In genomic region chr2:231530099-231531085, GRCh38 we compare ENCODE assay signal across 7 cellular contexts. TPM values are rescaled to one million over a fixed set of nuclear protein-coding genes. Genes with fewer than 3 reads are reported as not detected.
A peak's percentile ranks its signal among the peaks of the same experiment; 100 is the strongest.
DNase-seq lines count a peak whose midpoint lies in the region; ATAC-seq and TF ChIP-seq lines count a peak whose summit lies in the region.

A gene with protein sequence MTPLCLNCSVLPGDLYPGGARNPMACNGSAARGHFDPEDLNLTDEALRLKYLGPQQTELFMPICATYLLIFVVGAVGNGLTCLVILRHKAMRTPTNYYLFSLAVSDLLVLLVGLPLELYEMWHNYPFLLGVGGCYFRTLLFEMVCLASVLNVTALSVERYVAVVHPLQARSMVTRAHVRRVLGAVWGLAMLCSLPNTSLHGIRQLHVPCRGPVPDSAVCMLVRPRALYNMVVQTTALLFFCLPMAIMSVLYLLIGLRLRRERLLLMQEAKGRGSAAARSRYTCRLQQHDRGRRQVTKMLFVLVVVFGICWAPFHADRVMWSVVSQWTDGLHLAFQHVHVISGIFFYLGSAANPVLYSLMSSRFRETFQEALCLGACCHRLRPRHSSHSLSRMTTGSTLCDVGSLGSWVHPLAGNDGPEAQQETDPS (minus strand): TSS chr2:231530445. CDS start chr2:231530361, 84 bp downstream.

- DNase-seq in LNCaP clone FGC (ENCODE audit: low read depth), result no peak
- DNase-seq in activated CD8-positive, alpha-beta T cell treated with anti-CD3 and anti-CD28 coated beads, Interleukin-2, amount 10 ng/mL, durations not matched to agents 7 days and 5 days, result peak; percentile 72
- peak; percentile 73 for DNase-seq in endothelial cell (ENCODE audit: low spot score)
- peak; percentile 91 for DNase-seq in natural killer cell
- peak; percentile 27 to 60 (median 49) for DNase-seq in stimulated activated naive CD4-positive, alpha-beta T cell (lab: John Stamatoyannopoulos, UW)

- intact Hi-C loops in natural killer cell (cut with micrococcal nuclease), result loop anchor here (1.0 to 2.0 kb wide), 3 partner anchors 14 to 28 kb away; no protein-coding TSS in a partner anchor

- peak; percentile 62 for TF ChIP-seq CTCF in LNCaP clone FGC (IDR thresholded peaks at IDR 0.05; ENCODE audit: control insufficient read depth, extremely low read depth, insufficient read depth)
- TF ChIP-seq CTCF in endothelial cell (IDR thresholded peaks at IDR 0.05; ENCODE audit: unreplicated experiment), result peak; percentile 86
- TF ChIP-seq CTCF in natural killer cell (IDR thresholded peaks at IDR 0.05), result peak; percentile 95

- CTCF ChIA-PET in activated CD8-positive, alpha-beta T cell treated with anti-CD3 and anti-CD28 coated beads, Interleukin-2, amount 10 ng/mL, durations not matched to agents 7 days and 5 days (lab: Charles Lee), result interaction anchor here (0.6 to 3.3 kb wide), 10 partner anchors 9 to 33 kb away, joined by 3 to 15 read pairs (median 5); no protein-coding TSS in a partner anchor

- POLR2A ChIA-PET in activated CD8-positive, alpha-beta T cell treated with anti-CD3 and anti-CD28 coated beads, Interleukin-2, amount 10 ng/mL, durations not matched to agents 7 days and 5 days (lab: Charles Lee), result no interaction called here

- peaks cover 27% of the 10 kb centered on the region for H3K4me1 Mint-ChIP-seq in activated CD8-positive, alpha-beta T cell treated with anti-CD3 and anti-CD28 coated beads, Interleukin-2, amount 10 ng/mL, durations not matched to agents 7 days and 5 days (ENCODE audit: low read depth)
- H3K4me1 Mint-ChIP-seq in endothelial cell (ENCODE audit: unreplicated experiment), result peaks cover 4% of the 10 kb centered on the region
- peaks cover 72 to 80% of the 10 kb centered on the region in 2 donors for H3K4me1 Mint-ChIP-seq in natural killer cell

- no peaks in the 10 kb centered on the region for H3K36me3 Mint-ChIP-seq in activated CD8-positive, alpha-beta T cell treated with anti-CD3 and anti-CD28 coated beads, Interleukin-2, amount 10 ng/mL, durations not matched to agents 7 days and 5 days (ENCODE audit: low read depth)
- H3K36me3 Mint-ChIP-seq in endothelial cell (ENCODE audit: low read depth, unreplicated experiment) (no peaks in the 10 kb centered on the region), natural killer cell (no peaks in the 10 kb centered on the region)

- no peaks in the 10 kb centered on the region for H3K9me3 Mint-ChIP-seq in activated CD8-positive, alpha-beta T cell treated with anti-CD3 and anti-CD28 coated beads, Interleukin-2, amount 10 ng/mL, durations not matched to agents 7 days and 5 days (ENCODE audit: insufficient read depth)
- H3K9me3 Mint-ChIP-seq in endothelial cell (ENCODE audit: unreplicated experiment) (no peaks in the 10 kb centered on the region), natural killer cell (no peaks in the 10 kb centered on the region)

- peaks cover 63% of the 10 kb centered on the region for H3K27me3 Mint-ChIP-seq in activated CD8-positive, alpha-beta T cell treated with anti-CD3 and anti-CD28 coated beads, Interleukin-2, amount 10 ng/mL, durations not matched to agents 7 days and 5 days (ENCODE audit: low read depth)
- H3K27me3 Mint-ChIP-seq in endothelial cell (ENCODE audit: unreplicated experiment), result peaks cover 25% of the 10 kb centered on the region
- H3K27me3 Mint-ChIP-seq in natural killer cell (ENCODE audit: low read depth in 2 of 2), result no peaks in the 10 kb centered on the region

- no peak within 1 kb of the TSS for H3K4me3 ChIP-seq in LNCaP clone FGC (ENCODE audit: low read depth, low read length)

- peak within 1 kb of the TSS; percentile 43 for H3K27ac Mint-ChIP-seq in activated CD8-positive, alpha-beta T cell treated with anti-CD3 and anti-CD28 coated beads, Interleukin-2, amount 10 ng/mL, durations not matched to agents 7 days and 5 days
- H3K27ac Mint-ChIP-seq in endothelial cell (ENCODE audit: unreplicated experiment), result peak within 1 kb of the TSS; percentile 48
- peak within 1 kb of the TSS; percentile 93 to 96 for H3K27ac Mint-ChIP-seq in natural killer cell

- ATAC-seq in GM19035 (IDR thresholded peaks at IDR 0.05; ENCODE audit: unreplicated experiment), result peak; percentile 52
- ATAC-seq in activated CD8-positive, alpha-beta T cell treated with anti-CD3 and anti-CD28 coated beads, Interleukin-2, amount 10 ng/mL, durations not matched to agents 7 days and 5 days, result peak; percentile 94
- peak; percentile 83 to 92 (median 83) for ATAC-seq in natural killer cell
- ATAC-seq in HG02981 (IDR thresholded peaks at IDR 0.05; ENCODE audit: unreplicated experiment), result no peak

- peak within 1 kb of the TSS; percentile 18 for H3K4me3 Mint-ChIP-seq in activated CD8-positive, alpha-beta T cell treated with anti-CD3 and anti-CD28 coated beads, Interleukin-2, amount 10 ng/mL, durations not matched to agents 7 days and 5 days
- H3K4me3 Mint-ChIP-seq in endothelial cell (ENCODE audit: unreplicated experiment) (no peak within 1 kb of the TSS), natural killer cell (peak within 1 kb of the TSS; percentile 95)

RNA-seq across cellular contexts. Expression of the gene that starts here (rescaled TPM):
- total RNA-seq in activated CD8-positive, alpha-beta T cell treated with anti-CD3 and anti-CD28 coated beads, Interleukin-2, amount 10 ng/mL, durations not matched to agents 7 days and 5 days, result under 1 TPM; 0.95 to 0.99 TPM
- total RNA-seq in endothelial cell (ENCODE audit: unreplicated experiment) (not detected), natural killer cell (100 to 1,000 TPM in 1 of 3 donors, 10 to 100 TPM in 2; 67.4 to 103 (median 80.2) TPM)

Comparison
In these comparisons a context has a peak if more than half of its experiments do, and no peak if none do; other contexts are left out.
1. RNA of the gene that starts here (total RNA-seq): 67.4 to 103 TPM in natural killer cell; 0.95 to 0.99 TPM in activated CD8-positive, alpha-beta T cell treated with anti-CD3 and anti-CD28 coated beads, Interleukin-2, amount 10 ng/mL, durations not matched to agents 7 days and 5 days and not detected in endothelial cell (single experiment); every median in the first group is over 10 times any median in the second.
2. Peak in DNase-seq and ATAC-seq in activated CD8-positive, alpha-beta T cell treated with anti-CD3 and anti-CD28 coated beads, Interleukin-2, amount 10 ng/mL, durations not matched to agents 7 days and 5 days; RNA of the gene not detected or under 1 TPM.
3. Peak in DNase-seq in endothelial cell; RNA of the gene not detected or under 1 TPM.
4. H3K27ac Mint-ChIP-seq: peak in every context shown above with its lines; median percentile 94 in natural killer cell; 48 in endothelial cell; 43 in activated CD8-positive, alpha-beta T cell treated with anti-CD3 and anti-CD28 coated beads, Interleukin-2, amount 10 ng/mL, durations not matched to agents 7 days and 5 days.
5. Peak in every context shown above with its lines, with median percentiles within 50 percentile points of each other: CTCF ChIP-seq.